1 cellular context compared by ENCODE assay signal in the genomic region with DNA sequence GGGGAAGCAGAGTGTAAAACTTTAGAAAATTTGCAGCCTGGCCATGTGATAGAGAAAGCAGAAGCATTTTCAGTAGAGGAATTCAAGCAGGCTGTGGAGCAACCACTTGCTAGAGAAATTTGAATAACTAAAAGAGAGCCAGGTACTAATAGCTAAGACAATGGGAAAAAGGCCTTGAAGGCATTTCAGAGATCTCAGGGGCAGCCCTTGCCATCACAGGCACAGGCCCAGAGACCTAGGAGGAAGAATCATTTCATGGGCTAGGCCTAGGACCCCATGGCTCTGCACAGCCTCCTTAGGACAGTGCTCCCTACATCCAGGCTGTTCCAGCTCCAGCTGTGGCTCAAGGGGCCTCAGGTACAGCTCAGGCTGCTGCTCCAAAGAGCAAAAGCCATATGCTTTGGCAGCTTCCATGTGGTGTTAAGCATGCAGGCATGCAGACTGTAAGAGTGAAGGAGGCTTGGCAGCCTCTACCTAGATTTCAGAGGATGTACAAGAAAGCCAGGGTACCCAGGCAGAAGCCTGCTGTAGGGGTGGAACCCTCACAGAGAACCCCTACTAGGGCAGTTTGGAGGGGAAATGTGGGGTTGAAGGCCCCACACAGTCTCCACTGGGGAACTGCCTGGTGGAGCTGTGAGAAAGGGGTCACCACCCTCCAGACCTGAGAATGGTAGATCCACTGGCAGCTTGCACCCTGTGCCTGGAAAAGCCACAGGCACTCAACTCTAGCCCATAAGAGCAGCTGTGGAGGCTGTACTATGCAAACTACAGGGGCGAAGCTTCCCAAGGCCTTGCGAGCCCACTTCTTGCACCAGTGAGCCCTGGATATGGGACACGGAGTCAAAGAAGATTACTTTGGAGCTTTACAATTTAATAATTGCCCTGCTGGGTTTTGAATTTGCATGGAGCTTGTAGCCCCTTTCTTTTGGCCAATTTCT.
TF ChIP-seq lines count a peak whose summit lies in the region.

No MANE protein-coding gene starts in this region.

TF ChIP-seq in WTC11, 78 proteins besides CTCF, POLR2A, EP300 and RAD21:
- TF ChIP-seq SOX15 (CRISPR knock-in tag; IDR thresholded peaks at IDR 0.05) (no peak), SP1 (CRISPR knock-in tag; conservative IDR thresholded peaks at IDR 0.05) (no peak), TEAD1 (CRISPR knock-in tag; IDR thresholded peaks at IDR 0.05) (0 out of 2 replicates have a peak, but pooled peaks have one; percentile 45)
- TF ChIP-seq, protein P1, sequence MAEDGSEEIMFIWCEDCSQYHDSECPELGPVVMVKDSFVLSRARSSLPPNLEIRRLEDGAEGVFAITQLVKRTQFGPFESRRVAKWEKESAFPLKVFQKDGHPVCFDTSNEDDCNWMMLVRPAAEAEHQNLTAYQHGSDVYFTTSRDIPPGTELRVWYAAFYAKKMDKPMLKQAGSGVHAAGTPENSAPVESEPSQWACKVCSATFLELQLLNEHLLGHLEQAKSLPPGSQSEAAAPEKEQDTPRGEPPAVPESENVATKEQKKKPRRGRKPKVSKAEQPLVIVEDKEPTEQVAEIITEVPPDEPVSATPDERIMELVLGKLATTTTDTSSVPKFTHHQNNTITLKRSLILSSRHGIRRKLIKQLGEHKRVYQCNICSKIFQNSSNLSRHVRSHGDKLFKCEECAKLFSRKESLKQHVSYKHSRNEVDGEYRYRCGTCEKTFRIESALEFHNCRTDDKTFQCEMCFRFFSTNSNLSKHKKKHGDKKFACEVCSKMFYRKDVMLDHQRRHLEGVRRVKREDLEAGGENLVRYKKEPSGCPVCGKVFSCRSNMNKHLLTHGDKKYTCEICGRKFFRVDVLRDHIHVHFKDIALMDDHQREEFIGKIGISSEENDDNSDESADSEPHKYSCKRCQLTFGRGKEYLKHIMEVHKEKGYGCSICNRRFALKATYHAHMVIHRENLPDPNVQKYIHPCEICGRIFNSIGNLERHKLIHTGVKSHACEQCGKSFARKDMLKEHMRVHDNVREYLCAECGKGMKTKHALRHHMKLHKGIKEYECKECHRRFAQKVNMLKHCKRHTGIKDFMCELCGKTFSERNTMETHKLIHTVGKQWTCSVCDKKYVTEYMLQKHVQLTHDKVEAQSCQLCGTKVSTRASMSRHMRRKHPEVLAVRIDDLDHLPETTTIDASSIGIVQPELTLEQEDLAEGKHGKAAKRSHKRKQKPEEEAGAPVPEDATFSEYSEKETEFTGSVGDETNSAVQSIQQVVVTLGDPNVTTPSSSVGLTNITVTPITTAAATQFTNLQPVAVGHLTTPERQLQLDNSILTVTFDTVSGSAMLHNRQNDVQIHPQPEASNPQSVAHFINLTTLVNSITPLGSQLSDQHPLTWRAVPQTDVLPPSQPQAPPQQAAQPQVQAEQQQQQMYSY (CRISPR knock-in tag; IDR thresholded peaks at IDR 0.05), result no peak
- TF ChIP-seq, protein P2, sequence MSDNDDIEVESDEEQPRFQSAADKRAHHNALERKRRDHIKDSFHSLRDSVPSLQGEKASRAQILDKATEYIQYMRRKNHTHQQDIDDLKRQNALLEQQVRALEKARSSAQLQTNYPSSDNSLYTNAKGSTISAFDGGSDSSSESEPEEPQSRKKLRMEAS (CRISPR knock-in tag; IDR thresholded peaks at IDR 0.05), result peak; percentile 40; the same call in 1 of the 2 replicates
